In genomic region chr1:22976461-22977243, GRCh38 we compare ENCODE assay signal across 9 cellular contexts. TPM values are rescaled to one million over a fixed set of nuclear protein-coding genes. Genes with fewer than 3 reads are reported as not detected.
A peak's percentile ranks its signal among the peaks of the same experiment; 100 is the strongest.
DNase-seq lines count a peak whose midpoint lies in the region; ATAC-seq and TF ChIP-seq lines count a peak whose summit lies in the region.
"Had no signal": no experiment of that assay in that cellular context is flagged by ENCODE, and none has a peak within 500 bp of the region (broad histone marks: within the 10 kb centered on the region; RNA-seq: fewer than 3 reads in every experiment).

No MANE protein-coding gene starts in this region.

- H3K36me3 Mint-ChIP-seq in CD14-positive monocyte: no peaks in the 10 kb centered on the region
- H3K36me3 Mint-ChIP-seq: IgD-negative memory B cell had no signal

- no peaks in the 10 kb centered on the region for H3K36me3 ChIP-seq in brain microvascular endothelial cell (replicated peaks)

- H3K27ac ChIP-seq in brain microvascular endothelial cell: no peak overlapping the region

- H3K4me3 ChIP-seq in brain microvascular endothelial cell (ENCODE audit: low read depth, low read length): no peak overlapping the region

- peaks cover 9% of the 10 kb centered on the region for H3K4me1 Mint-ChIP-seq in CD14-positive monocyte

- no peak for ATAC-seq in HG02588 (IDR thresholded peaks at IDR 0.05; ENCODE audit: unreplicated experiment)

- intact Hi-C loops in CD14-positive monocyte (cut with micrococcal nuclease): loop anchor here (1.0 to 2.0 kb wide), 2 partner anchors 208 kb away; no protein-coding TSS in a partner anchor

- DNase-seq in CD14-positive monocyte (ENCODE audit: low spot score) (peak; percentile 68), GOT3 (lab: John Stamatoyannopoulos, UW) (peak; percentile 41), NCI-H187 treated with DMSO at 0.1 percent for 48 hours (lab: John Stamatoyannopoulos, UW) (peak; percentile 21), T-helper 2 cell (peak in 3 of 5 experiments; percentile 9 to 64 (median 11)), brain microvascular endothelial cell (peak; percentile 83), inferior parietal cortex (ENCODE audit: extremely low spot score) (peak; percentile 74)
- peak; percentile 30 for DNase-seq in stimulated activated CD4-positive, alpha-beta T cell treated with anti-CD3 and anti-CD28 coated beads, Interleukin-12 subunit alpha, Interleukin-12 subunit beta, amount 100 ng/mL, for 4 hours

- peaks cover 6 to 12% (median 9%) of the 10 kb centered on the region in 3 donors for H3K27me3 Mint-ChIP-seq in CD14-positive monocyte (ENCODE audit: low read depth in 3 of 3)

- peak; percentile 80 for TF ChIP-seq CTCF in CD14-positive monocyte (IDR thresholded peaks at IDR 0.05)
- peak; percentile 87 for TF ChIP-seq CTCF in brain microvascular endothelial cell (IDR thresholded peaks at IDR 0.05; ENCODE audit: low read depth, low read length, missing control alignments)

- H3K4me3 Mint-ChIP-seq in CD14-positive monocyte: no peak overlapping the region
- H3K4me3 Mint-ChIP-seq: IgD-negative memory B cell had no signal

- in situ Hi-C loops in brain microvascular endothelial cell (cut with HindIII; ENCODE audit: low pct_ligation_motif_present, low sequenced_read_pairs): no loop called here

- H3K27me3 ChIP-seq in brain microvascular endothelial cell (replicated peaks): no peaks in the 10 kb centered on the region

- peak overlapping the region in 1 of 7 donors; percentile 53 for H3K27ac Mint-ChIP-seq in CD14-positive monocyte

- peaks cover 0 to 2% (median 0%) of the 10 kb centered on the region in 7 donors for H3K9me3 Mint-ChIP-seq in CD14-positive monocyte
- H3K9me3 Mint-ChIP-seq: IgD-negative memory B cell had no signal

RNA-seq across cellular contexts. Expression of gene LACTBL1, which starts 4.0 kb away (rescaled TPM):
- not detected for polyA plus RNA-seq in CD14-positive monocyte
- polyA plus RNA-seq: IgD-negative memory B cell had no signal

RNA-seq across cellular contexts. Expression of gene TEX46, which starts 39.0 kb away (rescaled TPM):
- not detected for polyA plus RNA-seq in CD14-positive monocyte
- polyA plus RNA-seq: IgD-negative memory B cell had no signal

RNA-seq across cellular contexts. Expression of gene KDM1A, which starts 42.6 kb away (rescaled TPM):
- polyA plus RNA-seq in CD14-positive monocyte: 10 to 100 TPM; 22.1 to 24.1 TPM

Comparison
In these comparisons a context has a peak if more than half of its experiments do, and no peak if none do; other contexts are left out.
1. DNase-seq: peak in every context shown above with its lines; median percentile 83 in brain microvascular endothelial cell; 74 in inferior parietal cortex; 68 in CD14-positive monocyte; 41 in GOT3; 30 in stimulated activated CD4-positive, alpha-beta T cell treated with anti-CD3 and anti-CD28 coated beads, Interleukin-12 subunit alpha, Interleukin-12 subunit beta, amount 100 ng/mL, for 4 hours; 21 in NCI-H187 treated with DMSO at 0.1 percent for 48 hours; 11 in T-helper 2 cell.